ENCODE assay signal across 12 cellular contexts in genomic region chr10:131979336-131979735, GRCh38. TPM values are rescaled to one million over a fixed set of nuclear protein-coding genes. Genes with fewer than 3 reads are reported as not detected.
A peak's percentile ranks its signal among the peaks of the same experiment; 100 is the strongest.
DNase-seq lines count a peak whose midpoint lies in the region; ATAC-seq, FAIRE-seq and TF ChIP-seq lines count a peak whose summit lies in the region.
"Had no signal": no experiment of that assay in that cellular context is flagged by ENCODE, and none has a peak within 500 bp of the region (broad histone marks: within the 10 kb centered on the region; RNA-seq: fewer than 3 reads in every experiment).

No MANE protein-coding gene starts in this region.

- H3K27me3 ChIP-seq in A673 (replicated peaks; ENCODE audit: insufficient read depth, low read depth, low read length, poor library complexity) (no peaks in the 10 kb centered on the region), bronchial epithelial cell (ENCODE audit: control insufficient read depth, insufficient read depth, low read length) (no peaks in the 10 kb centered on the region)

- peaks cover 13 to 41% (median 32%) of the 10 kb centered on the region in 3 donors for H3K4me1 Mint-ChIP-seq in naive B cell

- H3K36me3 Mint-ChIP-seq in naive B cell: no peaks in the 10 kb centered on the region

- H3K27ac Mint-ChIP-seq in naive B cell: peak overlapping the region in 1 of 6 donors; percentile 16

- in situ Hi-C loops in G401 (cut with HindIII; ENCODE audit: low sequenced_read_pairs) (no loop called here), KBM-7 (cut with MboI; ENCODE audit: low pct_unique_long_range_greater_than_20kb, low sequenced_read_pairs) (no loop called here)

- peaks cover 10% of the 10 kb centered on the region for H3K4me1 ChIP-seq in A673 (ENCODE audit: insufficient read depth, low read length, poor library complexity, severe bottlenecking)

- no peak overlapping the region for H3K27ac ChIP-seq in A673 (ENCODE audit: low read depth, low read length, poor library complexity, severe bottlenecking)
- H3K27ac ChIP-seq: transverse colon had no signal

- peak overlapping the region in 5 of 8 donors; percentile 0 to 82 (median 41) for H3K4me3 Mint-ChIP-seq in naive B cell

- FAIRE-seq in bronchial epithelial cell (lab: Jason Lieb, UNC): peak; percentile 66
- FAIRE-seq: endometrium, G401.6 had no signal

- no TSS peak for BruUV-seq in A673 (replicated peaks; lab: Mats Ljungman, UMichigan)

- no peaks in the 10 kb centered on the region for H3K9me3 Mint-ChIP-seq in naive B cell

- H3K4me3 ChIP-seq in A673 (ENCODE audit: low read depth, low read length, poor library complexity, severe bottlenecking): peak overlapping the region; percentile 93
- peak overlapping the region; percentile 76 for H3K4me3 ChIP-seq in HFF-Myc (replicated peaks; ENCODE audit: low read depth, low read length)
- H3K4me3 ChIP-seq in bronchial epithelial cell (ENCODE audit: low read depth, low read length): peak overlapping the region; percentile 87

- CTCF ChIA-PET in A673 (lab: Charles Lee): no interaction called here

- intact Hi-C loops in A673 (cut with micrococcal nuclease; ENCODE audit: unreplicated experiment): no loop called here

- no peaks in the 10 kb centered on the region for H3K9me3 ChIP-seq in A673 (ENCODE audit: low read depth, low read length, poor library complexity, severe bottlenecking)
- H3K9me3 ChIP-seq: transverse colon had no signal

- ATAC-seq in naive B cell (ENCODE audit: low read depth in 2 of 2) (no peak), HG03039 (IDR thresholded peaks at IDR 0.05; ENCODE audit: unreplicated experiment) (no peak), HG02610 (IDR thresholded peaks at IDR 0.05; ENCODE audit: unreplicated experiment) (no peak)

- DNase-seq in A673 (ENCODE audit: low spot score) (no peak), HFF-Myc (ENCODE audit: extremely low read depth, low read depth) (no peak), bronchial epithelial cell (ENCODE audit: low read depth) (no peak), naive B cell (no peak), G401 (ENCODE audit: low spot score) (no peak), KBM-7 (no peak)
- DNase-seq: HCEC 1CT, transverse colon had no signal

- H3K27me3 Mint-ChIP-seq in naive B cell: peaks cover 0 to 11% (median 0%) of the 10 kb centered on the region in 3 donors

- TF ChIP-seq CTCF in A673 (conservative IDR thresholded peaks at IDR 0.05; ENCODE audit: low read depth, low read length): no peak
- TF ChIP-seq CTCF in HFF-Myc (IDR thresholded peaks at IDR 0.05; ENCODE audit: low read depth, low read length, missing control alignments): no peak
- no peak for TF ChIP-seq CTCF in bronchial epithelial cell (IDR thresholded peaks at IDR 0.05; ENCODE audit: insufficient read depth, low read length, severe bottlenecking)

- POLR2A ChIA-PET in A673 (lab: Charles Lee; ENCODE audit: low non-redundant PET): no interaction called here

- H3K36me3 ChIP-seq in A673 (ENCODE audit: insufficient read depth, low read length, poor library complexity, severe bottlenecking) (no peaks in the 10 kb centered on the region), bronchial epithelial cell (ENCODE audit: control insufficient read depth, insufficient read depth, low read length) (peaks cover 9% of the 10 kb centered on the region)
- H3K36me3 ChIP-seq: transverse colon had no signal

RNA-seq across cellular contexts. Expression of gene BNIP3, which starts 2.4 kb away (rescaled TPM):
- total RNA-seq in A673 (2021) (24.9 and 33.2 TPM in 2 replicates), bronchial epithelial cell (84.0 and 96.5 TPM in 2 replicates)
- 10 to 100 TPM in 4 of 6 donors, 1 to 10 TPM in 2; 7.0 to 13.5 (median 11.5) TPM for polyA plus RNA-seq in naive B cell (ENCODE audit: low read depth in 6 of 6)
- 81.6 and 96.5 TPM in 2 replicates for total RNA-seq in G401 (2014; rRNA removed; shearing (Covaris generic))
